Comparison of ENCODE assay signal across 11 cellular contexts in the genomic region with DNA sequence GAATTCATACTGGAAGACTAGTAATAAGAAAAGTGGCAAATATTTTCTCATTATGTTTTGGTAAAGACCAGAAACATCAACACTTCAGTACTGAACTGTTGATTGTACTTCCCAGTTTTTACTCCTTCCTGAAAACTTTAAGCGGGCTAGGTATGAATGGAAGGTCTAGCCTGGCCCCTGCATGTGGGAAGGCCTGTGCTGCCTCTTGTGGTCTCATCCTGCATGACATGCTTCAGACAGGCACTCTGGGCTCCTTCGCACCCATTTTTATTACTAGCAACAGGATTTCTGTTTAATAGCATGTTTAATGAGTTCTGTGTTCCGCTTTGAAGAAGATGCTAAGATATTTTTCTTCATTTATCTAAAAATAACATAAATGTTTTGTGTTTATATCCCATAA.
DNase-seq lines count a peak whose midpoint lies in the region; ATAC-seq and TF ChIP-seq lines count a peak whose summit lies in the region.
"Had no signal": no experiment of that assay in that cellular context is flagged by ENCODE, and none has a peak within 500 bp of the region (broad histone marks: within the 10 kb centered on the region; RNA-seq: fewer than 3 reads in every experiment).

No MANE protein-coding gene starts in this region.

- no peaks in the 10 kb centered on the region for H3K79me2 ChIP-seq in H9 (ENCODE audit: insufficient read depth, low read length)

- no peak overlapping the region for H4K8ac ChIP-seq in H9 (replicated peaks; ENCODE audit: insufficient read length, low read depth, low read length)

- H3K4me1 ChIP-seq in H9 (ENCODE audit: insufficient read depth, low read length) = peaks cover 3% of the 10 kb centered on the region; the same call in 1 of the 2 replicates
- H3K4me1 ChIP-seq in SJCRH30 = no peaks in the 10 kb centered on the region
- H3K4me1 ChIP-seq in right atrium auricular region = no peaks in the 10 kb centered on the region
- H3K4me1 ChIP-seq in esophagus squamous epithelium = no peaks in the 10 kb centered on the region

- peaks cover 16 to 23% of the 10 kb centered on the region in 2 experiments for H3K4me1 Mint-ChIP-seq in H9

- ATAC-seq in HG03135 (IDR thresholded peaks at IDR 0.05; ENCODE audit: unreplicated experiment) = no peak
- ATAC-seq in left lobe of liver = no peak

- peaks cover 11% of the 10 kb centered on the region for H3K36me3 ChIP-seq in SJCRH30
- H3K36me3 ChIP-seq in right atrium auricular region = peaks cover 25% of the 10 kb centered on the region
- H3K36me3 ChIP-seq in esophagus squamous epithelium = peaks cover 0 to 5% (median 0%) of the 10 kb centered on the region in 3 donors
- H3K36me3 ChIP-seq: ovary had no signal

- H3K4me2 ChIP-seq in H9 (ENCODE audit: insufficient read depth, insufficient read length, low read length) = no peak overlapping the region

- no peak overlapping the region for H3T11ph ChIP-seq in H9 (ENCODE audit: low read length)

- no peaks in the 10 kb centered on the region for H3K9me3 ChIP-seq in H9 (ENCODE audit: control insufficient read depth, low read depth, low read length)
- H3K9me3 ChIP-seq in SJCRH30 (replicated peaks) = no peaks in the 10 kb centered on the region
- no peaks in the 10 kb centered on the region for H3K9me3 ChIP-seq in right atrium auricular region
- no peaks in the 10 kb centered on the region for H3K9me3 ChIP-seq in esophagus squamous epithelium
- H3K9me3 ChIP-seq: ovary had no signal

- no peak overlapping the region for H3K9ac ChIP-seq in H9 (ENCODE audit: extremely low read depth, insufficient read length, low read length)

- no peak overlapping the region for H3K4ac ChIP-seq in H9 (ENCODE audit: low read depth, low read length)

- H2AFZ ChIP-seq in H9 (ENCODE audit: low read length) = no peak overlapping the region

- H3K9me3 Mint-ChIP-seq in H9 = no peaks in the 10 kb centered on the region

- no CpG with 5 or more reads among the region's 3 CpGs for whole genome bisulfite sequencing in H9 (ENCODE audit: extremely low coverage, insufficient read length, low lambda C conversion rate)
- 88 to 93% methylated on average over 3 of the region's 3 CpGs for WGBS in esophagus squamous epithelium, 2 donors

- no peak overlapping the region for H3K27ac Mint-ChIP-seq in H9

- TF ChIP-seq POLR2A in esophagus squamous epithelium (IDR thresholded peaks at IDR 0.05) = no peak

- H2BK120ac ChIP-seq in H9 (ENCODE audit: low read depth, low read length, poor library complexity, severe bottlenecking) = no peak overlapping the region

- no peak overlapping the region for H3K14ac ChIP-seq in H9 (ENCODE audit: insufficient read depth, low read length)

- H3K4me3 Mint-ChIP-seq in H9 = no peak overlapping the region

- no peaks in the 10 kb centered on the region for H3K23me2 ChIP-seq in H9 (ENCODE audit: insufficient read length, low read depth, low read length, poor library complexity, severe bottlenecking)

- H2BK15ac ChIP-seq in H9 (ENCODE audit: low read depth, low read length) = no peak overlapping the region

- no peak overlapping the region for H2BK12ac ChIP-seq in H9 (ENCODE audit: insufficient read length, low read depth, low read length)

- peaks cover 6 to 27% (median 8%) of the 10 kb centered on the region in 3 experiments for H3K36me3 Mint-ChIP-seq in H9 (ENCODE audit: insufficient read depth in 1 of 3, low read depth in 3 of 3)

- H2BK5ac ChIP-seq in H9 (ENCODE audit: insufficient read length, low read length) = no peak overlapping the region

- no peak overlapping the region for H2AK5ac ChIP-seq in H9 (ENCODE audit: insufficient read length, low read length)

- no peaks in the 10 kb centered on the region for H3K27me3 ChIP-seq in H9 (ENCODE audit: insufficient read depth, low read length)
- H3K27me3 ChIP-seq in SJCRH30 = no peaks in the 10 kb centered on the region
- no peaks in the 10 kb centered on the region for H3K27me3 ChIP-seq in right atrium auricular region
- H3K27me3 ChIP-seq in esophagus squamous epithelium = no peaks in the 10 kb centered on the region
- H3K27me3 ChIP-seq: ovary had no signal

- peak; percentile 62 for DNase-seq in H9
- DNase-seq in SJCRH30 = peak; percentile 23 to 52
- no peak for DNase-seq in right atrium auricular region (ENCODE audit: low spot score)
- DNase-seq in UCSD-AML1 (lab: John Stamatoyannopoulos, UW; ENCODE audit: unreplicated experiment) = no peak
- DNase-seq in esophagus squamous epithelium (lab: John Stamatoyannopoulos, UW) = no peak
- DNase-seq in left lobe of liver (ENCODE audit: low spot score) = no peak
- DNase-seq: effector memory CD4-positive, alpha-beta T cell; NCI-H1105 treated with DMSO at 0.1 percent for 48 hours had no signal

- no peak overlapping the region for H3K18ac ChIP-seq in H9 (ENCODE audit: insufficient read length, low read depth, low read length)

- H3K79me1 ChIP-seq in H9 (ENCODE audit: insufficient read depth, low read depth, low read length, poor library complexity, severe bottlenecking) = no peaks in the 10 kb centered on the region

- no peak overlapping the region for H4K91ac ChIP-seq in H9 (ENCODE audit: insufficient read length, low read depth, low read length)

- no peaks in the 10 kb centered on the region for H3K27me3 Mint-ChIP-seq in H9 (ENCODE audit: low read depth)

- H3K56ac ChIP-seq in H9 (ENCODE audit: insufficient read length, low read depth, low read length) = no peak overlapping the region

- H3K23ac ChIP-seq in H9 (ENCODE audit: insufficient read length, low read depth, low read length) = no peak overlapping the region

- H2BK20ac ChIP-seq in H9 (ENCODE audit: low read depth, low read length, poor library complexity, severe bottlenecking) = no peak overlapping the region

- no peaks in the 10 kb centered on the region for H4K20me1 ChIP-seq in H9 (ENCODE audit: control insufficient read depth, insufficient read depth, insufficient read length)

- TF ChIP-seq CTCF in C4-2B (conservative IDR thresholded peaks at IDR 0.05) (peak; percentile 72), H9 (conservative IDR thresholded peaks at IDR 0.05) (peak; percentile 85), right atrium auricular region (IDR thresholded peaks at IDR 0.05) (peak; percentile 35 to 53), esophagus squamous epithelium (IDR thresholded peaks at IDR 0.05) (peak in 2 of 6 experiments; percentile 11 to 43)

- intact Hi-C loops in esophagus squamous epithelium (cut with DNase I) = no loop called here

- H3K4me3 ChIP-seq in SJCRH30 (no peak overlapping the region), right atrium auricular region (no peak overlapping the region), esophagus squamous epithelium (no peak overlapping the region)
- H3K4me3 ChIP-seq: ovary had no signal

- H4K5ac ChIP-seq in H9 (ENCODE audit: insufficient read length, low read depth, low read length) = no peak overlapping the region

- H3K27ac ChIP-seq in C4-2B (no peak overlapping the region), H9 (ENCODE audit: insufficient read length, low read depth, low read length) (no peak overlapping the region), SJCRH30 (no peak overlapping the region), right atrium auricular region (no peak overlapping the region), esophagus squamous epithelium (no peak overlapping the region)
- H3K27ac ChIP-seq: ovary had no signal

Comparison
In these comparisons a context has a peak if more than half of its experiments do, and no peak if none do; other contexts are left out.
1. DNase-seq: peak in H9 (single experiment) and SJCRH30 (2 of 2); none in right atrium auricular region (single experiment), UCSD-AML1 (single experiment), esophagus squamous epithelium (single experiment) and left lobe of liver (single experiment).